ENCODE assay signal across 16 cellular contexts in the genomic region with DNA sequence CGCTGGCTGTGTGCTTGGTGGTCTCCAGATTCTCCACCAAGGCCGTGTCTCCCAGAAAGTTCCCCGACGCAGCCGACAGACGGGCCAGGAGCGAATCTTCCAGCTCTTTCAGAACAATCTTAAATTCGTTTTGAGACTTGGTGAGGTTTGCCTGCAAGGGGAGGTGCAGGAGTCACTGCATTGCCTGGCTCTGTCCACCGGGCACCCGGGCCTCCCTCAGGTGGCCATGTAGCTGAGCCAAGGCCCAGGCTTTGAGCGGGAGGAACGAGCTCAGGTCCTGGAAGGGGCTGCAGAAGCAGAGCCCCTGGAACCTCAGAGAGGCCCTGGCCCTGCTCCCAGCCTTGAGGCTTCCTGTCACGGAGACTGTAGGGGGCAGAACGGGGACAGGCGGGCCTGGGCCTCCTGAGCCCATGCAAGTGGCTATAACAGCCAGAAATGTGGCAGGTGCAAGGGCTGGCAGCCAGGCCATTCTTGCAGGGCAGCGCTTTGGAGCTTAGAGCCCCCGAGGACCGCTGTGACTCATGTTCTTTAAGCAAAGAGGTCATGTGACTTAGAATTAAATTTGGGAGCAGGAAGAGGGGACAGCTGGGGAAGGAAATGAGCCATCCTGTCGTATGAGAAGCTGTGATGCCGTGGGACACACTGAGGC.
DNase-seq lines count a peak whose midpoint lies in the region; ATAC-seq and TF ChIP-seq lines count a peak whose summit lies in the region.
"Had no signal": no experiment of that assay in that cellular context is flagged by ENCODE, and none has a peak within 500 bp of the region (broad histone marks: within the 10 kb centered on the region; RNA-seq: fewer than 3 reads in every experiment).

No MANE protein-coding gene starts in this region.

- intact Hi-C loops in CD14-positive monocyte (cut with micrococcal nuclease): no loop called here
- intact Hi-C loops in OCI-LY7 (cut with micrococcal nuclease; ENCODE audit: unreplicated experiment): no loop called here

- H3K9ac ChIP-seq in mesenchymal stem cell (ENCODE audit: low read length): no peak overlapping the region

- H4K91ac ChIP-seq in mesenchymal stem cell (ENCODE audit: low read length): peak overlapping the region; percentile 29

- H4K20me1 ChIP-seq in OCI-LY7 (ENCODE audit: insufficient read depth, low read length): no peaks in the 10 kb centered on the region

- no peak overlapping the region for H2BK5ac ChIP-seq in mesenchymal stem cell (ENCODE audit: low read depth, low read length, poor library complexity, severe bottlenecking)

- 72% methylated on average over 20 of the region's 20 CpGs for WGBS in mesenchymal stem cell

- H3K36me3 ChIP-seq in OCI-LY7 (ENCODE audit: insufficient read depth, low read length) (no peaks in the 10 kb centered on the region), mesenchymal stem cell (ENCODE audit: control insufficient read depth in 1 of 2, insufficient read depth in 2 of 2, low read depth in 1 of 2, low read length in 2 of 2) (no peaks in the 10 kb centered on the region)
- H3K36me3 ChIP-seq: brain microvascular endothelial cell, left lung had no signal

- no peak overlapping the region for H4K8ac ChIP-seq in mesenchymal stem cell (ENCODE audit: low read length)

- H3K4me2 ChIP-seq in OCI-LY7 (ENCODE audit: low read length): no peak overlapping the region
- no peak overlapping the region for H3K4me2 ChIP-seq in mesenchymal stem cell (ENCODE audit: low read length, poor library complexity, severe bottlenecking)

- H2BK120ac ChIP-seq in mesenchymal stem cell (ENCODE audit: low read depth, low read length): no peak overlapping the region

- peaks cover 17% of the 10 kb centered on the region for H3K4me1 Mint-ChIP-seq in CD14-positive monocyte

- H3K4me3 ChIP-seq in OCI-LY7 (ENCODE audit: low read depth, low read length, poor library complexity, severe bottlenecking) (no peak overlapping the region), mesenchymal stem cell (ENCODE audit: insufficient read depth in 1 of 2, low read depth in 1 of 2, low read length in 2 of 2) (no peak overlapping the region)
- H3K4me3 ChIP-seq: left lung, testis had no signal

- POLR2A ChIA-PET in OCI-LY7 (lab: Charles Lee): interaction anchor here (0.6 kb wide), 1 partner anchor 22 kb away, joined by 6 read pairs; no protein-coding TSS in a partner anchor

- H3K27ac ChIP-seq in OCI-LY7 (ENCODE audit: low read depth, low read length, poor library complexity, severe bottlenecking) (no peak overlapping the region), mesenchymal stem cell (ENCODE audit: low read length, poor library complexity, severe bottlenecking) (no peak overlapping the region)
- H3K27ac ChIP-seq: brain microvascular endothelial cell, left lung, testis had no signal

- H3K27me3 ChIP-seq in mesenchymal stem cell (ENCODE audit: control insufficient read depth in 1 of 2, insufficient read depth in 1 of 2, low read length in 2 of 2): peaks cover 4 to 57% of the 10 kb centered on the region in 2 experiments
- H3K27me3 ChIP-seq: brain microvascular endothelial cell, left lung, testis had no signal

- no peak overlapping the region for H3K14ac ChIP-seq in mesenchymal stem cell (ENCODE audit: low read length in 2 of 2)

- peaks cover 1 to 5% (median 4%) of the 10 kb centered on the region in 3 donors for H3K27me3 Mint-ChIP-seq in CD14-positive monocyte (ENCODE audit: low read depth in 3 of 3)
- H3K27me3 Mint-ChIP-seq: T-cell had no signal

- no peaks in the 10 kb centered on the region for H3K9me3 ChIP-seq in OCI-LY7 (ENCODE audit: low read length)
- no peaks in the 10 kb centered on the region for H3K9me3 ChIP-seq in mesenchymal stem cell (ENCODE audit: control insufficient read depth, low read length)
- H3K9me3 ChIP-seq: left lung, testis had no signal

- H2AK5ac ChIP-seq in mesenchymal stem cell (ENCODE audit: low read length, severe bottlenecking): no peak overlapping the region

- peak overlapping the region in 2 of 7 donors; percentile 6 to 58 for H3K27ac Mint-ChIP-seq in CD14-positive monocyte
- H3K27ac Mint-ChIP-seq: B cell, T-cell had no signal

- peak overlapping the region in 1 of 2 donors; percentile 55 for H3K4me3 Mint-ChIP-seq in CD14-positive monocyte
- H3K4me3 Mint-ChIP-seq: B cell, T-cell had no signal

- H2BK15ac ChIP-seq in mesenchymal stem cell (ENCODE audit: low read depth, poor library complexity, severe bottlenecking): no peak overlapping the region

- no peak overlapping the region for H2BK12ac ChIP-seq in mesenchymal stem cell (ENCODE audit: low read length in 2 of 2)

- DNase-seq in CD14-positive monocyte (ENCODE audit: low spot score) (peak; percentile 58), KBM-7 (peak; percentile 11), OCI-LY7 (ENCODE audit: low spot score) (peak; percentile 15), mesenchymal stem cell (no peak), GM19240 (ENCODE audit: insufficient read length, low spot score) (no peak)
- DNase-seq in activated CD4-positive, alpha-beta T cell treated with anti-CD3 and anti-CD28 coated beads for 4 hours: no peak
- DNase-seq: activated CD4-positive, CD25-positive, alpha-beta regulatory T cell; activated naive CD4-positive, alpha-beta T cell; brain microvascular endothelial cell; NCI-H187; T-cell; testis had no signal

- ATAC-seq in GM21423 (IDR thresholded peaks at IDR 0.05; ENCODE audit: unreplicated experiment) (no peak), HG03139 (IDR thresholded peaks at IDR 0.05; ENCODE audit: unreplicated experiment) (no peak)
- ATAC-seq: left lung, T-cell had no signal

- peaks cover 0 to 2% of the 10 kb centered on the region in 2 donors for H3K36me3 Mint-ChIP-seq in CD14-positive monocyte
- H3K36me3 Mint-ChIP-seq: T-cell had no signal

- in situ Hi-C loops in KBM-7 (cut with MboI; ENCODE audit: low pct_unique_long_range_greater_than_20kb, low sequenced_read_pairs): no loop called here

- no peaks in the 10 kb centered on the region for H3K79me2 ChIP-seq in OCI-LY7 (ENCODE audit: insufficient read depth, low read depth, low read length)

- no TSS peak for BruUV-seq in OCI-LY7 (replicated peaks; lab: Mats Ljungman, UMichigan)

- H2AFZ ChIP-seq in OCI-LY7 (ENCODE audit: low read length) (peak overlapping the region; percentile 12; the same call in 1 of the 2 replicates), mesenchymal stem cell (ENCODE audit: low read depth, low read length) (no peak overlapping the region)

- no peak overlapping the region for H3K23ac ChIP-seq in mesenchymal stem cell (ENCODE audit: low read length in 2 of 2)

- H3K9me3 Mint-ChIP-seq in CD14-positive monocyte: peaks cover 0 to 4% (median 2%) of the 10 kb centered on the region in 7 donors
- H3K9me3 Mint-ChIP-seq: T-cell had no signal

- no peak overlapping the region for H3K18ac ChIP-seq in mesenchymal stem cell (ENCODE audit: low read depth in 1 of 2, low read length in 2 of 2)

- H3K4ac ChIP-seq in mesenchymal stem cell (ENCODE audit: low read depth in 1 of 2, low read length in 2 of 2): no peak overlapping the region

- TF ChIP-seq CTCF in CD14-positive monocyte (IDR thresholded peaks at IDR 0.05) (no peak), OCI-LY7 (conservative IDR thresholded peaks at IDR 0.05; ENCODE audit: low read length) (no peak; the same call in 1 of the 2 replicates)

- H3K79me1 ChIP-seq in mesenchymal stem cell (replicated peaks; ENCODE audit: low read length, poor library complexity, severe bottlenecking): no peaks in the 10 kb centered on the region

- no peaks in the 10 kb centered on the region for H3K9me2 ChIP-seq in OCI-LY7 (ENCODE audit: insufficient read depth, low read length)

- CTCF ChIA-PET in OCI-LY7 (lab: Charles Lee; ENCODE audit: unreplicated experiment): no interaction called here

- peaks cover 8% of the 10 kb centered on the region for H3K4me1 ChIP-seq in OCI-LY7 (ENCODE audit: insufficient read depth, low read length, poor library complexity, severe bottlenecking)
- no peaks in the 10 kb centered on the region for H3K4me1 ChIP-seq in mesenchymal stem cell (ENCODE audit: control insufficient read depth, insufficient read depth, low read depth, low read length)
- H3K4me1 ChIP-seq: left lung, testis had no signal

Comparison
In these comparisons a context has a peak if more than half of its experiments do, and no peak if none do; other contexts are left out.
1. DNase-seq: peak in CD14-positive monocyte (single experiment), KBM-7 (single experiment) and OCI-LY7 (single experiment); none in mesenchymal stem cell (single experiment), activated CD4-positive, alpha-beta T cell treated with anti-CD3 and anti-CD28 coated beads for 4 hours (0 of 2) and GM19240 (single experiment).